In the genomic region with DNA sequence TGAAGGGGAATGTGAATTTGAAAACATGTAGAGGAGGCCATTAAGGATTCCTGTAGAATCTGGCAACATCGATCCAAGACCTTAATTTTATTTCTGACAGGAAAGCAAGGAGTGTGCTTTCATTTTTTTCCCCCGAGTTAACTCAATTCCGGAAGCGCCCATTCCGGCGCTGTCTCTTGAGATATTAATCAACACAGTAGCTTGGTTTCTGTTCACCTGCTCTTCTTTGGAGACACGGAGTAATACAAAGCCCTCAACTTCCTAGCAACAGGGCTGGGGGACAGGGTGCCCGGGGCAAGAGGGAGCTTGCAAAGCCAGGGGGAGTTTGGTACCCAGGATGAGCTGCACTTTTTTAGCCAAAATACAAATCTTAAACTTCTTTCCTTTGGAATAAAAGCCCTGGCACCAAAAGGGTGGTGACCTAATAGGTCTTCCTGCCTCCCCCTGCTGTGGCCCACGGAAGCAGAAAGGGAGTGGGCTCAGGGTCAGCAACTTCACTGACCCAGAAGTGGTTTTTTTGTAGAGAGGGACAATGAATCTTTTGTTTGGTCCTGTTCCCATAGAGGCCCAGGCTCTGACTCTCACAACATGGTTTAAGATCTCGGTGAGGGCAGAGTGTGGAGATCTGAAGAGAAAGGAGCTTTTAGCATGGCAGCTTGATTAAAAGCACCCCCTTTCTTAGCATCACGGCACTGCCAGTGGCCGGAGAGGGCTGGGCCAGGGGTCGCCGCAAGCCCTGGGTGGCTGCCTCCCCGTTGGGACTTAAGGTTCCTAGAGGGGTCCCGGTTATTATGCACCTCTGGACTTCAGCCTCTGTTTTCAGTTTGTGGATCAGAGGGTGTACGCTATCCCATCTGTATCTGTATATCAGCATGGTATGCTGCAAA, we compare ENCODE assay signal across 8 cellular contexts.
DNase-seq lines count a peak whose midpoint lies in the region; ATAC-seq and TF ChIP-seq lines count a peak whose summit lies in the region.

No MANE protein-coding gene starts in this region.

- H3K27me3 ChIP-seq in A673 (replicated peaks; ENCODE audit: insufficient read depth, low read depth, low read length, poor library complexity) (no peaks in the 10 kb centered on the region), layer of hippocampus (ENCODE audit: control insufficient read depth, insufficient read depth, low read length) (no peaks in the 10 kb centered on the region)

- no peaks in the 10 kb centered on the region for H3K36me3 ChIP-seq in A673 (ENCODE audit: insufficient read depth, low read length, poor library complexity, severe bottlenecking)

- no TSS peak for BruUV-seq in A673 (replicated peaks; lab: Mats Ljungman, UMichigan)

- no peaks in the 10 kb centered on the region for H3K27me3 Mint-ChIP-seq in activated T-helper 17 cell treated with anti-CD3 and anti-CD28 coated beads, Interleukin-2, amount 50 U/mL, for 72 hours

- TF ChIP-seq CTCF in A673 (conservative IDR thresholded peaks at IDR 0.05; ENCODE audit: low read depth, low read length): no peak

- POLR2A ChIA-PET in A673 (lab: Charles Lee; ENCODE audit: low non-redundant PET): no interaction called here

- no peak overlapping the region for H3K4me3 ChIP-seq in A673 (ENCODE audit: low read depth, low read length, poor library complexity, severe bottlenecking)

- H3K4me1 Mint-ChIP-seq in activated T-helper 17 cell treated with anti-CD3 and anti-CD28 coated beads, Interleukin-2, amount 50 U/mL, for 72 hours: peaks cover 16% of the 10 kb centered on the region

- DNase-seq in A673 (ENCODE audit: low spot score): no peak
- no peak for DNase-seq in NCI-H82 treated with DMSO at 0.1 percent for 48 hours (lab: John Stamatoyannopoulos, UW; ENCODE audit: unreplicated experiment)
- no peak for DNase-seq in anterior cingulate cortex (lab: John Stamatoyannopoulos, UW)
- DNase-seq in cerebellar cortex (ENCODE audit: low spot score): no peak
- DNase-seq in AG08396 (ENCODE audit: low spot score): no peak

- H3K36me3 Mint-ChIP-seq in activated T-helper 17 cell treated with anti-CD3 and anti-CD28 coated beads, Interleukin-2, amount 50 U/mL, for 72 hours (ENCODE audit: low read depth): no peaks in the 10 kb centered on the region

- H3K4me3 Mint-ChIP-seq in activated T-helper 17 cell treated with anti-CD3 and anti-CD28 coated beads, Interleukin-2, amount 50 U/mL, for 72 hours: peak overlapping the region; percentile 52

- H3K9me3 Mint-ChIP-seq in activated T-helper 17 cell treated with anti-CD3 and anti-CD28 coated beads, Interleukin-2, amount 50 U/mL, for 72 hours: no peaks in the 10 kb centered on the region

- intact Hi-C loops in A673 (cut with micrococcal nuclease; ENCODE audit: unreplicated experiment): no loop called here

- peak overlapping the region; percentile 56 for H3K27ac Mint-ChIP-seq in activated T-helper 17 cell treated with anti-CD3 and anti-CD28 coated beads, Interleukin-2, amount 50 U/mL, for 72 hours

- no peaks in the 10 kb centered on the region for H3K9me3 ChIP-seq in A673 (ENCODE audit: low read depth, low read length, poor library complexity, severe bottlenecking)

- peak overlapping the region; percentile 43 for H3K27ac ChIP-seq in A673 (ENCODE audit: low read depth, low read length, poor library complexity, severe bottlenecking)
- peak overlapping the region; percentile 53 for H3K27ac ChIP-seq in layer of hippocampus (ENCODE audit: low read depth, low read length)

- H3K4me1 ChIP-seq in A673 (ENCODE audit: insufficient read depth, low read length, poor library complexity, severe bottlenecking): peaks cover 58% of the 10 kb centered on the region

- CTCF ChIA-PET in A673 (lab: Charles Lee): no interaction called here

- ATAC-seq in GM19395 (IDR thresholded peaks at IDR 0.05; ENCODE audit: unreplicated experiment): peak; percentile 60
- peak; percentile 43 for ATAC-seq in activated T-helper 17 cell treated with anti-CD3 and anti-CD28 coated beads, Interleukin-2, amount 50 U/mL, for 72 hours (replicated peaks)
